Comparison of ENCODE assay signal across 9 cellular contexts in the genomic region with DNA sequence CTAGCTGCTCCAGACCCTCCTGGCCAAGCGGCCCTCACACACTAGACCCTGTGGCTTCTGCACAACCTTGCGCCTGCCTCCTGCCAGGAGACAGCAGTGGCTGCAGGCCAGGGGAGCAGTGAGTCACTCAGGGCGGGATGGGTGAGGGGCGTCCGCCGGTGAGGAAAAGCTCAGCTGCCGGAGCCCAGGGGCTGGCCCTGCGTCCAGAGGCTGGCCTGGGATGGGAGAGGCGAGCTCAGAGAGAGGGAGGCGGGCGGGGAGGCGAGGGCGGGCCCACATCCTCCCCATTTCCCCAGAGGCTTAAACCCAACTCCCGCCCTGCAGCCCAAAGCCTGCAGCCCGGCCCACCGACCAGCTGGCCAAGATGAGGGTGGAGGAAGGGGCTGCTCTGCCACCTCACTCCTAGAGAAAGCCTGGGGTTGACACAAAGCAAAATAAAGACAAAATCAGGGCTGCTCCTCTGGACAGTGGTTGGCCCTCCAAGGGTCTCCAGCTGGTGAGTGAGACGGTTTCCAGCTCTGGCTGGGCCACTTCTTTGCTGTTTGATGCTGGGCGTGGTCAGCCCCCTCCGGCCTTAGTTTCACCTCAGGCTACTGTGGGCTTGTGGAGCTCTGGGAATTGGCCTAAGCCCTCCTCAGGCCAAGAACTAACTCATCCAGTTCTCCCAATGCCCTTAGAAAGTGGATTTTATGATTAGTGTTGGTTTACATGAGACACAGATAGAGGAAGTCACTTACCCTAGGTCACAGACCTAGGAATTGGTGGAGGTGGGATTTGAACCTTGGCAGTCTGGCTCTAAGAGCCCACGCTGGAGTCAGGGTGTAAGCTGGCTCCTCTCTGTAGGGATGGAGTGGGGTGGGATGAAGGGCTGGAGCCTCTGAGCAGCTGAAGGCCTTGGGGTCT. TPM values are rescaled to one million over a fixed set of nuclear protein-coding genes. Genes with fewer than 3 reads are reported as not detected.
A peak's percentile ranks its signal among the peaks of the same experiment; 100 is the strongest.
DNase-seq lines count a peak whose midpoint lies in the region; ATAC-seq, FAIRE-seq and TF ChIP-seq lines count a peak whose summit lies in the region.
"Had no signal": no experiment of that assay in that cellular context is flagged by ENCODE, and none has a peak within 500 bp of the region (broad histone marks: within the 10 kb centered on the region; RNA-seq: fewer than 3 reads in every experiment).

No MANE protein-coding gene starts in this region.

- no peaks in the 10 kb centered on the region for H3K79me2 ChIP-seq in HCT116 (ENCODE audit: insufficient read depth, low read length)

- intact Hi-C loops in HCT116 (cut with micrococcal nuclease) (no loop called here), Panc1 (cut with micrococcal nuclease; ENCODE audit: unreplicated experiment) (no loop called here)

- no peak overlapping the region for H2AFZ ChIP-seq in HCT116 (ENCODE audit: low read depth, low read length, poor library complexity, severe bottlenecking)

- H3K36me3 Mint-ChIP-seq in glutamatergic neuron (ENCODE audit: unreplicated experiment): no peaks in the 10 kb centered on the region

- peaks cover 34% of the 10 kb centered on the region for H3K9me3 Mint-ChIP-seq in glutamatergic neuron (ENCODE audit: unreplicated experiment)
- H3K9me3 Mint-ChIP-seq: T-helper 1 cell treated with Interleukin-12 subunit alpha and Interleukin-12 subunit beta and Interleukin-4 antibody, amounts not matched to agents 30 μg/mL and 1 μg/mL, for 36 hours had no signal

- H3K27me3 ChIP-seq in HCT116 (ENCODE audit: insufficient read depth, low read length): no peaks in the 10 kb centered on the region
- no peaks in the 10 kb centered on the region for H3K27me3 ChIP-seq in Panc1 (ENCODE audit: control insufficient read depth, insufficient read depth, low read length)

- H4K20me1 ChIP-seq in HCT116 (ENCODE audit: insufficient read depth): no peaks in the 10 kb centered on the region

- H3K4me1 ChIP-seq in HCT116 (ENCODE audit: control insufficient read depth in 1 of 2, insufficient read depth in 2 of 2, low read length in 2 of 2) (peaks cover 4 to 31% of the 10 kb centered on the region in 2 experiments; a peak in 3 of 4 replicates), Panc1 (ENCODE audit: control insufficient read depth, insufficient read depth, low read length) (peaks cover 11% of the 10 kb centered on the region)

- in situ Hi-C loops in Panc1 (cut with HindIII; ENCODE audit: low pct_unique_long_range_greater_than_20kb, low sequenced_read_pairs): no loop called here

- H3K36me3 ChIP-seq in HCT116 (ENCODE audit: control insufficient read depth in 1 of 2, insufficient read depth in 2 of 2, low read length in 2 of 2): no peaks in the 10 kb centered on the region
- H3K36me3 ChIP-seq in Panc1 (ENCODE audit: control insufficient read depth, insufficient read depth, low read length): no peaks in the 10 kb centered on the region

- 0 out of 2 replicates have a peak overlapping the region, but pooled peaks have one; percentile 12 for H3K4me2 ChIP-seq in HCT116 (ENCODE audit: low read length)

- peaks cover 34% of the 10 kb centered on the region for H3K27me3 Mint-ChIP-seq in glutamatergic neuron (ENCODE audit: unreplicated experiment)

- FAIRE-seq in GM12891 (lab: Jason Lieb, UNC) (no peak), RCC 7860 (lab: Jason Lieb, UNC) (no peak)

- POLR2A ChIA-PET in HCT116 (lab: Charles Lee): no interaction called here
- POLR2A ChIA-PET in Panc1 (lab: Charles Lee): no interaction called here

- H3K27ac Mint-ChIP-seq in glutamatergic neuron (ENCODE audit: unreplicated experiment): peak overlapping the region; percentile 99
- H3K27ac Mint-ChIP-seq: T-helper 1 cell treated with Interleukin-12 subunit alpha and Interleukin-12 subunit beta and Interleukin-4 antibody, amounts not matched to agents 30 μg/mL and 1 μg/mL, for 36 hours had no signal

- BruUV-seq in HCT116 (replicated peaks; lab: Mats Ljungman, UMichigan): no TSS peak
- BruUV-seq in Panc1 (replicated peaks; lab: Mats Ljungman, UMichigan): no TSS peak

- no peaks in the 10 kb centered on the region for H3K9me2 ChIP-seq in HCT116 (ENCODE audit: insufficient read depth)

- H3K4me3 Mint-ChIP-seq in glutamatergic neuron (ENCODE audit: unreplicated experiment): peak overlapping the region; percentile 97
- H3K4me3 Mint-ChIP-seq: T-helper 1 cell treated with Interleukin-12 subunit alpha and Interleukin-12 subunit beta and Interleukin-4 antibody, amounts not matched to agents 30 μg/mL and 1 μg/mL, for 36 hours had no signal

- ATAC-seq in HCT116 (no peak), Panc1 (peak; percentile 31; the same call in 1 of the 2 replicates)

- H3K9me3 ChIP-seq in HCT116 (ENCODE audit: control insufficient read depth in 1 of 2, insufficient read depth in 1 of 2, low read depth in 1 of 2, low read length in 2 of 2) (no peaks in the 10 kb centered on the region), Panc1 (ENCODE audit: control insufficient read depth, insufficient read depth, low read depth, low read length) (no peaks in the 10 kb centered on the region)

- TF ChIP-seq CTCF in HCT116 (IDR thresholded peaks at IDR 0.05 in 2 of 3, conservative IDR thresholded peaks at IDR 0.05 in 1 of 3; ENCODE audit: borderline replicate concordance in 1 of 3, insufficient read depth in 1 of 3, low read depth in 2 of 3, low read length in 2 of 3) (no peak), Panc1 (IDR thresholded peaks at IDR 0.05) (no peak), glutamatergic neuron (IDR thresholded peaks at IDR 0.05; ENCODE audit: partially characterized antibody, unreplicated experiment) (no peak), retinal pigment epithelial cell (conservative IDR thresholded peaks at IDR 0.05; ENCODE audit: low read depth, low read length) (no peak)

- DNase-seq in GM12891 (ENCODE audit: insufficient read length, low spot score) (peak; percentile 58), HCT116 (ENCODE audit: low read depth, low spot score) (no peak), Panc1 (ENCODE audit: low read depth, low spot score) (no peak), glutamatergic neuron (peak; percentile 92), retinal pigment epithelial cell (ENCODE audit: low read depth) (peak; percentile 84), RCC 7860 (ENCODE audit: low spot score) (no peak), RKO (ENCODE audit: low spot score) (no peak)
- DNase-seq in central memory CD4-positive, alpha-beta T cell: no peak

- H3K27ac ChIP-seq in HCT116 (ENCODE audit: low read depth, low read length): no peak overlapping the region
- H3K27ac ChIP-seq in Panc1 (ENCODE audit: low read length): no peak overlapping the region

- peaks cover 44% of the 10 kb centered on the region for H3K4me1 Mint-ChIP-seq in glutamatergic neuron (ENCODE audit: low read depth, unreplicated experiment)

- RAD21 ChIA-PET in HCT116 (lab: Charles Lee; ENCODE audit: low non-redundant PET in 1 of 2, low total read pairs in 2 of 2, uncharacterized antibody in 2 of 2, unreplicated experiment in 2 of 2): no interaction called here

- TF ChIP-seq POLR2A in GM12891 (IDR thresholded peaks at IDR 0.05; ENCODE audit: low read depth, low read length): no peak
- no peak for TF ChIP-seq POLR2A in HCT116 (IDR thresholded peaks at IDR 0.05; ENCODE audit: borderline replicate concordance, extremely low read depth, insufficient read depth, insufficient read length)

- CTCF ChIA-PET in HCT116 (lab: Charles Lee) (no interaction called here), Panc1 (lab: Charles Lee) (no interaction called here)

- TF ChIP-seq RAD21 in HCT116 (IDR thresholded peaks at IDR 0.05; ENCODE audit: low read depth): no peak

- H3K4me3 ChIP-seq in HCT116 (replicated peaks in 1 of 2; ENCODE audit: low read depth in 1 of 2, low read length in 2 of 2): no peak overlapping the region
- no peak overlapping the region for H3K4me3 ChIP-seq in Panc1 (ENCODE audit: low read depth in 2 of 2, low read length in 2 of 2)
- H3K4me3 ChIP-seq in retinal pigment epithelial cell (ENCODE audit: low read length): peak overlapping the region; percentile 34

- H3K9ac ChIP-seq in HCT116 (ENCODE audit: low read length): no peak overlapping the region

TF ChIP-seq in GM12891, 5 proteins besides CTCF, POLR2A, EP300 and RAD21:
- peak; percentile 69 for TF ChIP-seq SPI1 (IDR thresholded peaks at IDR 0.05; ENCODE audit: low read depth, low read length)
- TF ChIP-seq POU2F2 (IDR thresholded peaks at IDR 0.05; ENCODE audit: low read depth, low read length): no peak

TF ChIP-seq in HCT116, 20 proteins besides CTCF, POLR2A, EP300 and RAD21 (continues in another document):
- no peak for TF ChIP-seq ZNF274 (IDR thresholded peaks at IDR 0.05; ENCODE audit: low read depth, low read length)
- no peak for TF ChIP-seq ZFX (IDR thresholded peaks at IDR 0.05)
- no peak for TF ChIP-seq FOSL1 (IDR thresholded peaks at IDR 0.05; ENCODE audit: low read depth)
- TF ChIP-seq EGR1 (IDR thresholded peaks at IDR 0.05; ENCODE audit: low read depth): no peak
- no peak for TF ChIP-seq YY1 (IDR thresholded peaks at IDR 0.05; ENCODE audit: extremely low read depth, insufficient replicate concordance, low read depth, low read length)
- TF ChIP-seq EZH2phosphoT487 (IDR thresholded peaks at IDR 0.05; ENCODE audit: borderline replicate concordance): no peak
- no peak for TF ChIP-seq SIN3A (IDR thresholded peaks at IDR 0.05; ENCODE audit: low read depth)
- no peak for TF ChIP-seq ELF1 (IDR thresholded peaks at IDR 0.05; ENCODE audit: borderline replicate concordance, low read depth)
- TF ChIP-seq CEBPB (IDR thresholded peaks at IDR 0.05; ENCODE audit: low read depth): no peak
- TF ChIP-seq SP1 (IDR thresholded peaks at IDR 0.05; ENCODE audit: low read depth): no peak
- no peak for TF ChIP-seq CBX3 (IDR thresholded peaks at IDR 0.05; ENCODE audit: low read depth)
- TF ChIP-seq JUND (IDR thresholded peaks at IDR 0.05): no peak
- TF ChIP-seq SRF (IDR thresholded peaks at IDR 0.05; ENCODE audit: low read depth): no peak
- TF ChIP-seq TCF7L2 (IDR thresholded peaks at IDR 0.05; ENCODE audit: borderline replicate concordance, extremely low read depth, insufficient read depth, insufficient read length): no peak

RNA-seq across cellular contexts. Expression of a gene that starts 50.6 kb away (rescaled TPM):
- 18.2 TPM for polyA plus RNA-seq in GM12891 (2012; ENCODE audit: low read depth, missing spikeins)
- total RNA-seq in HCT116 (2021; ENCODE audit: unreplicated experiment) (28.1 TPM), Panc1 (2021; ENCODE audit: unreplicated experiment) (28.4 TPM), glutamatergic neuron (ENCODE audit: unreplicated experiment) (211 TPM)
- polyA plus RNA-seq in HCT116 (2012): 15.0 and 15.2 TPM in 2 replicates
- polyA plus RNA-seq in Panc1 (2012; ENCODE audit: insufficient read length): 37.5 TPM

Comparison
In these comparisons a context has a peak if more than half of its experiments do, and no peak if none do; other contexts are left out.
1. DNase-seq: peak in GM12891 (single experiment), glutamatergic neuron (single experiment) and retinal pigment epithelial cell (single experiment); none in HCT116 (single experiment), Panc1 (single experiment), central memory CD4-positive, alpha-beta T cell (single experiment), RCC 7860 (single experiment) and RKO (single experiment).